Comparison of ENCODE assay signal across 1 cellular context in genomic region chr12:4538207-4539160, GRCh38.
TF ChIP-seq lines count a peak whose summit lies in the region.

A gene with protein sequence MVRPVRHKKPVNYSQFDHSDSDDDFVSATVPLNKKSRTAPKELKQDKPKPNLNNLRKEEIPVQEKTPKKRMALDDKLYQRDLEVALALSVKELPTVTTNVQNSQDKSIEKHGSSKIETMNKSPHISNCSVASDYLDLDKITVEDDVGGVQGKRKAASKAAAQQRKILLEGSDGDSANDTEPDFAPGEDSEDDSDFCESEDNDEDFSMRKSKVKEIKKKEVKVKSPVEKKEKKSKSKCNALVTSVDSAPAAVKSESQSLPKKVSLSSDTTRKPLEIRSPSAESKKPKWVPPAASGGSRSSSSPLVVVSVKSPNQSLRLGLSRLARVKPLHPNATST (plus strand): TSS chr12:4538890. CDS start chr12:4538940, 50 bp downstream.

TF ChIP-seq in HepG2, 621 proteins besides CTCF, POLR2A, EP300 and RAD21 (continued from another document and continues in another):
- TF ChIP-seq KIAA2018 (CRISPR knock-in tag; IDR thresholded peaks at IDR 0.05; ENCODE audit: borderline replicate concordance): no peak
- TF ChIP-seq POGK (CRISPR knock-in tag; conservative IDR thresholded peaks at IDR 0.05): peak; percentile 67; the same call in 1 of the 2 replicates
- peak; percentile 89 for TF ChIP-seq YEATS2 (CRISPR knock-in tag; IDR thresholded peaks at IDR 0.05; ENCODE audit: borderline replicate concordance)
- TF ChIP-seq HNRNPUL1 (IDR thresholded peaks at IDR 0.05; ENCODE audit: low read depth, low read length): no peak
- peak; percentile 62; the same call in 1 of the 2 replicates for TF ChIP-seq ZBTB2 (CRISPR knock-in tag; IDR thresholded peaks at IDR 0.05; ENCODE audit: low read depth)
- peak; percentile 99 for TF ChIP-seq KDM5A (IDR thresholded peaks at IDR 0.05; ENCODE audit: borderline replicate concordance, low read length)
- TF ChIP-seq, protein P1, sequence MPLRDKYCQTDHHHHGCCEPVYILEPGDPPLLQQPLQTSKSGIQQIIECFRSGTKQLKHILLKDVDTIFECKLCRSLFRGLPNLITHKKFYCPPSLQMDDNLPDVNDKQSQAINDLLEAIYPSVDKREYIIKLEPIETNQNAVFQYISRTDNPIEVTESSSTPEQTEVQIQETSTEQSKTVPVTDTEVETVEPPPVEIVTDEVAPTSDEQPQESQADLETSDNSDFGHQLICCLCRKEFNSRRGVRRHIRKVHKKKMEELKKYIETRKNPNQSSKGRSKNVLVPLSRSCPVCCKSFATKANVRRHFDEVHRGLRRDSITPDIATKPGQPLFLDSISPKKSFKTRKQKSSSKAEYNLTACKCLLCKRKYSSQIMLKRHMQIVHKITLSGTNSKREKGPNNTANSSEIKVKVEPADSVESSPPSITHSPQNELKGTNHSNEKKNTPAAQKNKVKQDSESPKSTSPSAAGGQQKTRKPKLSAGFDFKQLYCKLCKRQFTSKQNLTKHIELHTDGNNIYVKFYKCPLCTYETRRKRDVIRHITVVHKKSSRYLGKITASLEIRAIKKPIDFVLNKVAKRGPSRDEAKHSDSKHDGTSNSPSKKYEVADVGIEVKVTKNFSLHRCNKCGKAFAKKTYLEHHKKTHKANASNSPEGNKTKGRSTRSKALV (CRISPR knock-in tag; IDR thresholded peaks at IDR 0.05): no peak
- TF ChIP-seq ZNF354B (CRISPR knock-in tag; IDR thresholded peaks at IDR 0.05): no peak
- TF ChIP-seq, protein P2, sequence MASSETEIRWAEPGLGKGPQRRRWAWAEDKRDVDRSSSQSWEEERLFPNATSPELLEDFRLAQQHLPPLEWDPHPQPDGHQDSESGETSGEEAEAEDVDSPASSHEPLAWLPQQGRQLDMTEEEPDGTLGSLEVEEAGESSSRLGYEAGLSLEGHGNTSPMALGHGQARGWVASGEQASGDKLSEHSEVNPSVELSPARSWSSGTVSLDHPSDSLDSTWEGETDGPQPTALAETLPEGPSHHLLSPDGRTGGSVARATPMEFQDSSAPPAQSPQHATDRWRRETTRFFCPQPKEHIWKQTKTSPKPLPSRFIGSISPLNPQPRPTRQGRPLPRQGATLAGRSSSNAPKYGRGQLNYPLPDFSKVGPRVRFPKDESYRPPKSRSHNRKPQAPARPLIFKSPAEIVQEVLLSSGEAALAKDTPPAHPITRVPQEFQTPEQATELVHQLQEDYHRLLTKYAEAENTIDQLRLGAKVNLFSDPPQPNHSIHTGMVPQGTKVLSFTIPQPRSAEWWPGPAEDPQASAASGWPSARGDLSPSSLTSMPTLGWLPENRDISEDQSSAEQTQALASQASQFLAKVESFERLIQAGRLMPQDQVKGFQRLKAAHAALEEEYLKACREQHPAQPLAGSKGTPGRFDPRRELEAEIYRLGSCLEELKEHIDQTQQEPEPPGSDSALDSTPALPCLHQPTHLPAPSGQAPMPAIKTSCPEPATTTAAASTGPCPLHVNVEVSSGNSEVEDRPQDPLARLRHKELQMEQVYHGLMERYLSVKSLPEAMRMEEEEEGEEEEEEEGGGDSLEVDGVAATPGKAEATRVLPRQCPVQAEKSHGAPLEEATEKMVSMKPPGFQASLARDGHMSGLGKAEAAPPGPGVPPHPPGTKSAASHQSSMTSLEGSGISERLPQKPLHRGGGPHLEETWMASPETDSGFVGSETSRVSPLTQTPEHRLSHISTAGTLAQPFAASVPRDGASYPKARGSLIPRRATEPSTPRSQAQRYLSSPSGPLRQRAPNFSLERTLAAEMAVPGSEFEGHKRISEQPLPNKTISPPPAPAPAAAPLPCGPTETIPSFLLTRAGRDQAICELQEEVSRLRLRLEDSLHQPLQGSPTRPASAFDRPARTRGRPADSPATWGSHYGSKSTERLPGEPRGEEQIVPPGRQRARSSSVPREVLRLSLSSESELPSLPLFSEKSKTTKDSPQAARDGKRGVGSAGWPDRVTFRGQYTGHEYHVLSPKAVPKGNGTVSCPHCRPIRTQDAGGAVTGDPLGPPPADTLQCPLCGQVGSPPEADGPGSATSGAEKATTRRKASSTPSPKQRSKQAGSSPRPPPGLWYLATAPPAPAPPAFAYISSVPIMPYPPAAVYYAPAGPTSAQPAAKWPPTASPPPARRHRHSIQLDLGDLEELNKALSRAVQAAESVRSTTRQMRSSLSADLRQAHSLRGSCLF (CRISPR knock-in tag; IDR thresholded peaks at IDR 0.05; ENCODE audit: borderline replicate concordance): no peak
- TF ChIP-seq MEIS2 (CRISPR knock-in tag; IDR thresholded peaks at IDR 0.05): peak; percentile 90
- TF ChIP-seq POLR2G (IDR thresholded peaks at IDR 0.05; ENCODE audit: low read depth, low read length): peak; percentile 76
- no peak for TF ChIP-seq ZNF326 (CRISPR knock-in tag; IDR thresholded peaks at IDR 0.05; ENCODE audit: borderline replicate concordance)
- peak; percentile 19; the same call in 1 of the 2 replicates for TF ChIP-seq ZNF761 (CRISPR knock-in tag; conservative IDR thresholded peaks at IDR 0.05)
- TF ChIP-seq ONECUT2 (CRISPR knock-in tag; IDR thresholded peaks at IDR 0.05): no peak
- no peak for TF ChIP-seq SMARCE1 (IDR thresholded peaks at IDR 0.05; ENCODE audit: borderline replicate concordance)
- no peak for TF ChIP-seq ZNF382 (CRISPR knock-in tag; IDR thresholded peaks at IDR 0.05; ENCODE audit: borderline replicate concordance)
- TF ChIP-seq GLI4 (CRISPR knock-in tag; IDR thresholded peaks at IDR 0.05; ENCODE audit: borderline replicate concordance): no peak
- no peak for TF ChIP-seq ZBTB4 (CRISPR knock-in tag; IDR thresholded peaks at IDR 0.05; ENCODE audit: borderline replicate concordance)
- no peak for TF ChIP-seq HNRNPH1 (optimal IDR thresholded peaks at IDR 0.05; ENCODE audit: low read depth, low read length)
- no peak for TF ChIP-seq SMAD9 (CRISPR knock-in tag; IDR thresholded peaks at IDR 0.05)
- peak; percentile 58; the same call in 1 of the 2 replicates for TF ChIP-seq CCDC6 (CRISPR knock-in tag; IDR thresholded peaks at IDR 0.05)
- TF ChIP-seq KAT2B (IDR thresholded peaks at IDR 0.05; ENCODE audit: borderline replicate concordance, low read depth, low read length): no peak
- no peak for TF ChIP-seq KLF13 (CRISPR knock-in tag; IDR thresholded peaks at IDR 0.05)
- TF ChIP-seq, protein P3, sequence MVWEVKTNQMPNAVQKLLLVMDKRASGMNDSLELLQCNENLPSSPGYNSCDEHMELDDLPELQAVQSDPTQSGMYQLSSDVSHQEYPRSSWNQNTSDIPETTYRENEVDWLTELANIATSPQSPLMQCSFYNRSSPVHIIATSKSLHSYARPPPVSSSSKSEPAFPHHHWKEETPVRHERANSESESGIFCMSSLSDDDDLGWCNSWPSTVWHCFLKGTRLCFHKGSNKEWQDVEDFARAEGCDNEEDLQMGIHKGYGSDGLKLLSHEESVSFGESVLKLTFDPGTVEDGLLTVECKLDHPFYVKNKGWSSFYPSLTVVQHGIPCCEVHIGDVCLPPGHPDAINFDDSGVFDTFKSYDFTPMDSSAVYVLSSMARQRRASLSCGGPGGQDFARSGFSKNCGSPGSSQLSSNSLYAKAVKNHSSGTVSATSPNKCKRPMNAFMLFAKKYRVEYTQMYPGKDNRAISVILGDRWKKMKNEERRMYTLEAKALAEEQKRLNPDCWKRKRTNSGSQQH (CRISPR knock-in tag; IDR thresholded peaks at IDR 0.05; ENCODE audit: low read depth): peak; percentile 77; the same call in 1 of the 2 replicates
- TF ChIP-seq ZNF768 (CRISPR knock-in tag; IDR thresholded peaks at IDR 0.05): no peak
- peak; percentile 12; the same call in 1 of the 2 replicates for TF ChIP-seq RXRB (CRISPR knock-in tag; IDR thresholded peaks at IDR 0.05; ENCODE audit: borderline replicate concordance)
- TF ChIP-seq MIER2 (CRISPR knock-in tag; IDR thresholded peaks at IDR 0.05): no peak
- TF ChIP-seq ZNF234 (CRISPR knock-in tag; conservative IDR thresholded peaks at IDR 0.05): no peak
- TF ChIP-seq JUN (CRISPR knock-in tag; IDR thresholded peaks at IDR 0.05): no peak
